Comparison of ENCODE assay signal across 20 cellular contexts in the genomic region with DNA sequence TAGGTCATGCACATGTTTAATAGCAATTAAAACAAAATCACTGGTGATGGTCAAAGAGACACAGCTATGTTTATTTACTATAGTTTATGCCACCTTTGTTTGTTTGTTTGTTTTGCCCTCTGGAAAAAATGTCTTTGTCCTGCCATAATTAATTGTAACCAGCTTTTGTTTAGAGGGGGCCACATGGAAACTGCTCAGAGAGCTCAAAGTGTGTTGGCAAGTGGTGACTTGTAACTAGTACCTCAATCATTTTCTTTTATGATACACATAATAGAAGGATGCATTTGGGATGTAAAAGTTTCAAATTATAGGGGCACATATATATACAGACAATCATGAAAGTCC. TPM values are rescaled to one million over a fixed set of nuclear protein-coding genes. Genes with fewer than 3 reads are reported as not detected.
DNase-seq lines count a peak whose midpoint lies in the region; ATAC-seq and TF ChIP-seq lines count a peak whose summit lies in the region.
"Had no signal": no experiment of that assay in that cellular context is flagged by ENCODE, and none has a peak within 500 bp of the region (broad histone marks: within the 10 kb centered on the region; RNA-seq: fewer than 3 reads in every experiment).

No MANE protein-coding gene starts in this region.

- CTCF ChIA-PET in CD4-positive, alpha-beta T cell (lab: Charles Lee) = no interaction called here

- peaks cover 13% of the 10 kb centered on the region for H3K4me1 Mint-ChIP-seq in CD4-positive, alpha-beta T cell (ENCODE audit: low read depth)
- H3K4me1 Mint-ChIP-seq: stimulated activated naive CD8-positive, alpha-beta T cell treated with anti-CD3 and anti-CD28 coated beads, Interleukin-15, amount 100 ng/mL, for 72 hours had no signal

- H3K9me3 Mint-ChIP-seq in CD4-positive, alpha-beta T cell = no peaks in the 10 kb centered on the region
- H3K9me3 Mint-ChIP-seq: effector memory CD8-positive, alpha-beta T cell; mesothelial cell of epicardium; stimulated activated naive CD8-positive, alpha-beta T cell treated with anti-CD3 and anti-CD28 coated beads, Interleukin-15, amount 100 ng/mL, for 72 hours had no signal

- H3K4me3 Mint-ChIP-seq in CD4-positive, alpha-beta T cell = no peak overlapping the region
- H3K4me3 Mint-ChIP-seq: activated CD4-positive, alpha-beta T cell treated with anti-CD3 and anti-CD28 coated beads for 36 hours; CD14-positive monocyte; effector memory CD8-positive, alpha-beta T cell; mesothelial cell of epicardium; stimulated activated naive CD8-positive, alpha-beta T cell treated with anti-CD3 and anti-CD28 coated beads, Interleukin-15, amount 100 ng/mL, for 72 hours had no signal

- H3K4me3 ChIP-seq in heart left ventricle (no peak overlapping the region), fibroblast of lung (replicated peaks in 1 of 4; ENCODE audit: control extremely low read depth in 1 of 4, insufficient read depth in 1 of 4, low read depth in 3 of 4, low read length in 4 of 4) (no peak overlapping the region), sigmoid colon (no peak overlapping the region), aorta (ENCODE audit: low read length in 2 of 2) (no peak overlapping the region)
- H3K4me3 ChIP-seq: right lobe of liver had no signal

- H3K36me3 Mint-ChIP-seq in CD4-positive, alpha-beta T cell (ENCODE audit: low read depth) = no peaks in the 10 kb centered on the region
- H3K36me3 Mint-ChIP-seq: mesothelial cell of epicardium had no signal

- H3K9me3 ChIP-seq in heart left ventricle (no peaks in the 10 kb centered on the region), fibroblast of lung (ENCODE audit: control insufficient read depth, insufficient read depth, low read depth, low read length) (no peaks in the 10 kb centered on the region), sigmoid colon (no peaks in the 10 kb centered on the region), aorta (ENCODE audit: control insufficient read depth, low read length) (no peaks in the 10 kb centered on the region)
- H3K9me3 ChIP-seq in CD4-positive, alpha-beta T cell (ENCODE audit: control insufficient read depth, low read length) = no peaks in the 10 kb centered on the region
- H3K9me3 ChIP-seq: neutrophil, right lobe of liver had no signal

- H3K27ac Mint-ChIP-seq in CD4-positive, alpha-beta T cell = no peak overlapping the region
- H3K27ac Mint-ChIP-seq: activated CD4-positive, alpha-beta T cell treated with anti-CD3 and anti-CD28 coated beads for 36 hours; CD14-positive monocyte; effector memory CD8-positive, alpha-beta T cell; mesothelial cell of epicardium; stimulated activated naive CD8-positive, alpha-beta T cell treated with anti-CD3 and anti-CD28 coated beads, Interleukin-15, amount 100 ng/mL, for 72 hours had no signal

- no peak for DNase-seq in heart left ventricle
- DNase-seq in Right ventricle myocardium inferior (ENCODE audit: missing footprints) = no peak
- no peak for DNase-seq in fibroblast of lung (ENCODE audit: low read depth in 2 of 2)
- DNase-seq in sigmoid colon = no peak
- no peak for DNase-seq in aorta
- DNase-seq in COR-L47 (lab: John Stamatoyannopoulos, UW) = no peak
- no peak for DNase-seq in CD4-positive, alpha-beta T cell
- DNase-seq in MV-4-11 (lab: John Stamatoyannopoulos, UW) = no peak
- DNase-seq: activated CD4-positive, alpha-beta T cell treated with anti-CD3 and anti-CD28 coated beads for 36 hours; activated CD8-positive, alpha-beta memory T cell treated with anti-CD3 and anti-CD28 coated beads, Interleukin-2, amount 50 U/mL, for 4 hours; activated gamma-delta T cell; effector memory CD8-positive, alpha-beta T cell; NCI-H2171 treated with DMSO at 0.1 percent for 48 hours; right lobe of liver; stimulated activated CD4-positive, alpha-beta T cell treated with anti-CD3 and anti-CD28 coated beads, Interleukin-2, amount 100 ng/mL, for 24 hours; stimulated activated naive CD8-positive, alpha-beta T cell treated with anti-CD3 and anti-CD28 coated beads, Interleukin-15, amount 100 ng/mL, for 72 hours had no signal

- TF ChIP-seq POLR2A in heart left ventricle (IDR thresholded peaks at IDR 0.05) = no peak
- no peak for TF ChIP-seq POLR2A in sigmoid colon (IDR thresholded peaks at IDR 0.05)

- peaks cover 71% of the 10 kb centered on the region for H3K79me2 ChIP-seq in fibroblast of lung (ENCODE audit: control insufficient read depth, insufficient read depth, low read length)

- H3K27ac ChIP-seq in heart left ventricle (peak overlapping the region in 7 of 12 donors; percentile 1 to 90 (median 55)), fibroblast of lung (ENCODE audit: insufficient read depth, low read length) (peak overlapping the region; percentile 95), sigmoid colon (peak overlapping the region; percentile 36 to 94 (median 82)), aorta (ENCODE audit: low read depth in 1 of 2, low read length in 2 of 2) (peak overlapping the region; percentile 39 to 98)
- H3K27ac ChIP-seq in CD4-positive, alpha-beta T cell (ENCODE audit: low read depth, low read length) = no peak overlapping the region
- H3K27ac ChIP-seq: KMS-11, neutrophil had no signal

- peak overlapping the region; percentile 33 for H3K4me2 ChIP-seq in fibroblast of lung (ENCODE audit: extremely low read depth, insufficient read depth, low read length)
- H3K4me2 ChIP-seq: KMS-11 had no signal

- POLR2A ChIA-PET in CD4-positive, alpha-beta T cell (lab: Charles Lee) = interaction anchor here (1.1 kb wide), 1 partner anchor 54 kb away, joined by 3 read pairs; no protein-coding TSS in a partner anchor

- no peaks in the 10 kb centered on the region for H4K20me1 ChIP-seq in fibroblast of lung (ENCODE audit: control insufficient read depth, extremely low read depth, insufficient read depth, low read length)

- no peak for TF ChIP-seq CTCF in heart left ventricle (IDR thresholded peaks at IDR 0.05)
- no peak for TF ChIP-seq CTCF in fibroblast of lung (conservative IDR thresholded peaks at IDR 0.05 in 1 of 2, IDR thresholded peaks at IDR 0.05 in 1 of 2; ENCODE audit: low read depth in 1 of 2, low read length in 2 of 2)
- TF ChIP-seq CTCF in sigmoid colon (IDR thresholded peaks at IDR 0.05) = no peak
- no peak for TF ChIP-seq CTCF in CD4-positive, alpha-beta T cell (IDR thresholded peaks at IDR 0.05)

- TF ChIP-seq EP300 in sigmoid colon (IDR thresholded peaks at IDR 0.05) = no peak

- H3K27me3 Mint-ChIP-seq in CD4-positive, alpha-beta T cell = no peaks in the 10 kb centered on the region
- H3K27me3 Mint-ChIP-seq: activated CD4-positive, alpha-beta T cell treated with anti-CD3 and anti-CD28 coated beads for 36 hours; effector memory CD8-positive, alpha-beta T cell; stimulated activated naive CD8-positive, alpha-beta T cell treated with anti-CD3 and anti-CD28 coated beads, Interleukin-15, amount 100 ng/mL, for 72 hours had no signal

- ATAC-seq in heart left ventricle (no peak), Right ventricle myocardium inferior (no peak), aorta (ENCODE audit: low FRiP score) (no peak)
- no peak for ATAC-seq in CD4-positive, alpha-beta T cell (ENCODE audit: poor library complexity)
- ATAC-seq: activated CD4-positive, alpha-beta T cell treated with anti-CD3 and anti-CD28 coated beads for 36 hours; effector memory CD8-positive, alpha-beta T cell; stimulated activated naive CD8-positive, alpha-beta T cell treated with anti-CD3 and anti-CD28 coated beads, Interleukin-15, amount 100 ng/mL, for 72 hours had no signal

- intact Hi-C loops in heart left ventricle (cut with DNase I) (no loop called here), Right ventricle myocardium inferior (cut with DNase I) (no loop called here), sigmoid colon (cut with DNase I) (no loop called here), aorta (cut with DNase I) (no loop called here)
- intact Hi-C loops in CD4-positive, alpha-beta T cell (cut with DNase I, micrococcal nuclease) = no loop called here

- no peak overlapping the region for H3K9ac ChIP-seq in fibroblast of lung (ENCODE audit: insufficient read depth, low read length)
- H3K9ac ChIP-seq: KMS-11 had no signal

- no peaks in the 10 kb centered on the region for H3K27me3 ChIP-seq in heart left ventricle
- no peaks in the 10 kb centered on the region for H3K27me3 ChIP-seq in fibroblast of lung (ENCODE audit: control insufficient read depth, insufficient read depth, low read length)
- H3K27me3 ChIP-seq in sigmoid colon = no peaks in the 10 kb centered on the region
- H3K27me3 ChIP-seq in aorta (ENCODE audit: control insufficient read depth in 1 of 2, insufficient read depth in 2 of 2, low read length in 1 of 2) = no peaks in the 10 kb centered on the region
- no peaks in the 10 kb centered on the region for H3K27me3 ChIP-seq in CD4-positive, alpha-beta T cell (ENCODE audit: control insufficient read depth, insufficient read depth, low read length)
- H3K27me3 ChIP-seq: neutrophil, right lobe of liver had no signal

- H3K4me1 ChIP-seq in heart left ventricle (peaks cover 9 to 68% (median 42%) of the 10 kb centered on the region in 12 donors), fibroblast of lung (ENCODE audit: control insufficient read depth, extremely low read depth, insufficient read depth, low read length) (peaks cover 46% of the 10 kb centered on the region), sigmoid colon (peaks cover 0 to 62% (median 53%) of the 10 kb centered on the region in 4 donors), aorta (ENCODE audit: control insufficient read depth in 1 of 2, insufficient read depth in 2 of 2, low read length in 2 of 2) (peaks cover 0 to 5% of the 10 kb centered on the region in 2 donors)

- no peaks in the 10 kb centered on the region for H3K36me3 ChIP-seq in heart left ventricle
- no peaks in the 10 kb centered on the region for H3K36me3 ChIP-seq in fibroblast of lung (ENCODE audit: control insufficient read depth, insufficient read depth, low read length)
- H3K36me3 ChIP-seq in sigmoid colon = no peaks in the 10 kb centered on the region
- H3K36me3 ChIP-seq in aorta (ENCODE audit: control insufficient read depth in 1 of 2, insufficient read depth in 2 of 2, low read length in 1 of 2) = no peaks in the 10 kb centered on the region
- H3K36me3 ChIP-seq: neutrophil, right lobe of liver had no signal

- no peak overlapping the region for H2AFZ ChIP-seq in fibroblast of lung (ENCODE audit: low read length)

RNA-seq across cellular contexts. Expression of gene GRK5, which starts 40.2 kb away (rescaled TPM):
- 10 to 100 TPM; 17.0 to 58.0 (median 32.2) TPM for total RNA-seq in heart left ventricle
- polyA plus RNA-seq in heart left ventricle = 10 to 100 TPM; 13.1 to 27.6 TPM
- 48.6 TPM for total RNA-seq in Right ventricle myocardium inferior
- 19.0 and 24.1 TPM in 2 replicates for total RNA-seq in fibroblast of lung
- 26.9 and 90.3 TPM in 2 replicates for polyA plus RNA-seq in fibroblast of lung
- polyA plus RNA-seq in fibroblast of lung (2012) = 30.0 and 94.7 TPM in 2 replicates
- polyA minus RNA-seq in fibroblast of lung (ENCODE audit: low replicate concordance) = 28.8 and 64.8 TPM in 2 replicates
- total RNA-seq in sigmoid colon = 10 to 100 TPM; 19.8 to 32.4 (median 22.2) TPM
- 10 to 100 TPM in 2 of 3 donors, 1 to 10 TPM in 1; 7.9 to 19.2 (median 15.5) TPM for polyA plus RNA-seq in sigmoid colon
- total RNA-seq in aorta = 100 to 1,000 TPM in 1 of 2 donors, 10 to 100 TPM in 1; 73.8 to 112 TPM
- polyA plus RNA-seq in aorta = 100 to 1,000 TPM in 1 of 2 donors, 10 to 100 TPM in 1; 98.7 to 104 TPM
- 10 to 100 TPM; 19.2 to 20.8 TPM for total RNA-seq in CD4-positive, alpha-beta T cell
